ENCODE assay signal across 8 cellular contexts in genomic region chr17:1484586-1485310, GRCh38. TPM values are rescaled to one million over a fixed set of nuclear protein-coding genes. Genes with fewer than 3 reads are reported as not detected.
A peak's percentile ranks its signal among the peaks of the same experiment; 100 is the strongest.
DNase-seq lines count a peak whose midpoint lies in the region; ATAC-seq, FAIRE-seq and TF ChIP-seq lines count a peak whose summit lies in the region.

No MANE protein-coding gene starts in this region.

- no TSS peak for BruUV-seq in K562 (replicated peaks; lab: Mats Ljungman, UMichigan)

- ATAC-seq in GM18511 (IDR thresholded peaks at IDR 0.05; ENCODE audit: unreplicated experiment) (peak; percentile 54), HG03469 (IDR thresholded peaks at IDR 0.05; ENCODE audit: unreplicated experiment) (peak; percentile 30), K562 (peak; percentile 77), GM19455 (IDR thresholded peaks at IDR 0.05; ENCODE audit: unreplicated experiment) (no peak)
- peak; percentile 57 to 64 for ATAC-seq in stimulated activated naive B cell treated with anti-CD40 and anti-IgM and Interleukin-4, amounts not matched to agents 10 μg/mL and 1 μg/mL and 100 μg/mL, for 72 hours (replicated peaks)

- H3K27ac ChIP-seq in K562 (ENCODE audit: extremely low read depth, low read depth, low read length) (peak overlapping the region; percentile 69; the same call in 2 of the 3 replicates), kidney (ENCODE audit: low read depth in 2 of 2, low read length in 2 of 2) (peak overlapping the region; percentile 91 to 93)

- peak overlapping the region; percentile 72 for H3K4me2 ChIP-seq in K562 (ENCODE audit: insufficient read depth, low read length)

- H3K9me1 ChIP-seq in K562 (ENCODE audit: control insufficient read depth, insufficient read depth, low read length), result no peaks in the 10 kb centered on the region

- in situ Hi-C loops in K562 (cut with MboI), result no loop called here

- no peaks in the 10 kb centered on the region for H3K9me3 ChIP-seq in K562 (replicated peaks; ENCODE audit: control insufficient read depth, insufficient read depth, low read depth, low read length)
- no peaks in the 10 kb centered on the region for H3K9me3 ChIP-seq in kidney (ENCODE audit: control insufficient read depth in 1 of 2, low read length in 2 of 2)

- CTCF ChIA-PET in K562 (lab: Yijun Ruan, JAX; ENCODE audit: low intra/inter-chr PET ratio), result no interaction called here

- H3K27me3 Mint-ChIP-seq in stimulated activated naive B cell treated with anti-CD40 and anti-IgM and Interleukin-4, amounts not matched to agents 10 μg/mL and 1 μg/mL and 100 μg/mL, for 72 hours, result no peaks in the 10 kb centered on the region

- FAIRE-seq in K562 (lab: Jason Lieb, UNC) (peak; percentile 48), kidney (lab: Jason Lieb, UNC) (no peak)

- H3K9ac ChIP-seq in K562 (ENCODE audit: insufficient read depth in 1 of 2, low read depth in 2 of 2, low read length in 2 of 2), result peak overlapping the region; percentile 20 to 81; a peak in 3 of 4 replicates
- peak overlapping the region; percentile 41 to 81 for H3K9ac ChIP-seq in kidney (ENCODE audit: low read length in 2 of 2)

- H3K36me3 ChIP-seq in K562 (ENCODE audit: control insufficient read depth, insufficient read depth, low read length) (peaks cover 18% of the 10 kb centered on the region; the same call in 1 of the 3 replicates), kidney (ENCODE audit: control insufficient read depth in 1 of 2, insufficient read depth in 2 of 2, low read length in 2 of 2) (peaks cover 10 to 20% of the 10 kb centered on the region in 2 donors)

- POLR2A ChIA-PET in K562 (lab: Yijun Ruan, JAX), result interaction anchor here (0.7 to 1.4 kb wide), 3 partner anchors 10 to 28 kb away, joined by 3 to 4 read pairs (median 3); no protein-coding TSS in a partner anchor

- H3K79me2 ChIP-seq in K562 (ENCODE audit: control insufficient read depth, insufficient read depth, low read length), result peaks cover 15% of the 10 kb centered on the region

- no peaks in the 10 kb centered on the region for H3K9me3 Mint-ChIP-seq in stimulated activated naive B cell treated with anti-CD40 and anti-IgM and Interleukin-4, amounts not matched to agents 10 μg/mL and 1 μg/mL and 100 μg/mL, for 72 hours

- no peak for TF ChIP-seq RAD21 in K562 (CRISPR knock-in tag; conservative IDR thresholded peaks at IDR 0.05 in 1 of 2, IDR thresholded peaks at IDR 0.05 in 1 of 2)

- no peak overlapping the region for H2AFZ ChIP-seq in K562 (ENCODE audit: low read depth, low read length)

- intact Hi-C loops in K562 (cut with micrococcal nuclease), result no loop called here
- intact Hi-C loops in kidney (cut with DNase I), result no loop called here

- peak overlapping the region; percentile 98 for H3K27ac Mint-ChIP-seq in stimulated activated naive B cell treated with anti-CD40 and anti-IgM and Interleukin-4, amounts not matched to agents 10 μg/mL and 1 μg/mL and 100 μg/mL, for 72 hours

- TF ChIP-seq CTCF in K562 (IDR thresholded peaks at IDR 0.05 in 2 of 3, conservative IDR thresholded peaks at IDR 0.05 in 1 of 3; ENCODE audit: insufficient read depth in 2 of 3, low read depth in 1 of 3, low read length in 3 of 3) (no peak), kidney (IDR thresholded peaks at IDR 0.05; ENCODE audit: borderline replicate concordance, extremely low read depth, insufficient read depth) (no peak)

- TF ChIP-seq POLR2A in K562 (conservative IDR thresholded peaks at IDR 0.05), result no peak

- 0% methylated on average over 8 of the region's 11 CpGs for WGBS in K562 (ENCODE audit: insufficient coverage, low coverage, missing lambda C conversion rate)

- peak overlapping the region; percentile 92 to 93 for H3K4me3 Mint-ChIP-seq in stimulated activated naive B cell treated with anti-CD40 and anti-IgM and Interleukin-4, amounts not matched to agents 10 μg/mL and 1 μg/mL and 100 μg/mL, for 72 hours

- H3K36me3 Mint-ChIP-seq in stimulated activated naive B cell treated with anti-CD40 and anti-IgM and Interleukin-4, amounts not matched to agents 10 μg/mL and 1 μg/mL and 100 μg/mL, for 72 hours, result peaks cover 35 to 42% of the 10 kb centered on the region in 2 donors

- DNase-seq in AG08396 (ENCODE audit: low spot score), result peak; percentile 71
- DNase-seq in SHP77 treated with DMSO at 0.1 percent for 48 hours (lab: John Stamatoyannopoulos, UW), result peak; percentile 41
- DNase-seq in K562 (ENCODE audit: extremely low read depth in 1 of 4, low spot score in 3 of 4), result peak; percentile 67 to 75 (median 69)
- peak; percentile 88 for DNase-seq in kidney
- peak; percentile 88 for DNase-seq in stimulated activated naive B cell treated with anti-CD40 and anti-IgM and Interleukin-4, amounts not matched to agents 10 μg/mL and 1 μg/mL and 100 μg/mL, for 72 hours

- no peaks in the 10 kb centered on the region for H4K20me1 ChIP-seq in K562 (replicated peaks; ENCODE audit: control insufficient read depth, insufficient read depth, low read length)

- peaks cover 13 to 59% of the 10 kb centered on the region in 2 experiments; a peak in 4 of 5 replicates for H3K4me1 ChIP-seq in K562 (replicated peaks in 1 of 2; ENCODE audit: control insufficient read depth in 2 of 2, insufficient read depth in 2 of 2, low read length in 2 of 2)
- peaks cover 0 to 22% of the 10 kb centered on the region in 2 donors for H3K4me1 ChIP-seq in kidney (ENCODE audit: control insufficient read depth in 1 of 2, insufficient read depth in 1 of 2, low read depth in 1 of 2, low read length in 2 of 2)

- H3K27me3 ChIP-seq in K562 (ENCODE audit: control insufficient read depth in 2 of 2, insufficient read depth in 2 of 2, low read length in 2 of 2), result no peaks in the 10 kb centered on the region

- TF ChIP-seq EP300 in K562 (IDR thresholded peaks at IDR 0.05; ENCODE audit: low read length), result no peak

- H3K4me3 ChIP-seq in K562, result peak overlapping the region; percentile 52
- H3K4me3 ChIP-seq in kidney (ENCODE audit: low read length in 2 of 2), result peak overlapping the region; percentile 31 to 66

- H3K4me1 Mint-ChIP-seq in stimulated activated naive B cell treated with anti-CD40 and anti-IgM and Interleukin-4, amounts not matched to agents 10 μg/mL and 1 μg/mL and 100 μg/mL, for 72 hours, result peaks cover 28 to 58% of the 10 kb centered on the region in 2 donors

RNA-seq across cellular contexts. Expression of gene MYO1C, which starts 7.7 kb away (rescaled TPM):
- total RNA-seq in K562 (2011; cell fraction: chromatin; rRNA removed; ENCODE audit: low replicate concordance), result 62.3 and 168 TPM in 2 replicates
- 61.3 and 72.2 TPM in 2 replicates for total RNA-seq in K562 (2011; cell fraction: nucleolus; rRNA removed)
- 63.9 and 80.0 TPM in 2 replicates for total RNA-seq in K562 (2011; cell fraction: nucleoplasm; rRNA removed)
- total RNA-seq in K562 (2014; rRNA removed) (11.6 and 16.2 TPM in 2 replicates), K562 (2014; rRNA removed; fragmentation: Illumina TruSeq; extraction: Trizol) (5.1 and 9.1 TPM in 2 replicates), K562 (2015; rRNA removed; fragmentation: Illumina TruSeq; extraction: Trizol) (9.3 and 11.6 TPM in 2 replicates), K562 (2021) (31.4 and 32.5 TPM in 2 replicates), kidney (225 TPM)
- polyA plus RNA-seq in K562 (2011; rRNA removed) (14.8 and 19.1 TPM in 2 replicates), K562 (2014; fragmentation: Illumina TruSeq; extraction: Trizol) (16.4 and 20.3 TPM in 2 replicates), K562 (2014; fragmentation: Nextera tagmentation; extraction: Ambion mirVana) (under 1 TPM; 0.46 to 0.78 TPM), K562 (2014; rRNA removed) (12.7 and 16.6 TPM in 2 replicates), kidney (ENCODE audit: insufficient read depth, low read depth, low replicate concordance) (62.7 TPM)
- polyA plus RNA-seq in K562 (2011; cell fraction: cytosol; rRNA removed), result 10.3 and 16.8 TPM in 2 replicates
- 42.0 and 49.2 TPM in 2 replicates for polyA plus RNA-seq in K562 (2011; cell fraction: nucleus; rRNA removed)
- 20.0 and 32.7 TPM in 2 replicates for polyA plus RNA-seq in K562 (2012)
- polyA minus RNA-seq in K562 (2011; rRNA and poly(A)+ RNA removed), result 29.7 and 38.7 TPM in 2 replicates
- polyA minus RNA-seq in K562 (2011; cell fraction: cytosol; rRNA and poly(A)+ RNA removed), result 24.1 and 28.1 TPM in 2 replicates
- polyA minus RNA-seq in K562 (2011; cell fraction: nucleus; rRNA and poly(A)+ RNA removed), result 19.0 and 27.8 TPM in 2 replicates

RNA-seq across cellular contexts. Expression of gene CRK, which starts 28.7 kb away (rescaled TPM):
- total RNA-seq in K562 (2011; cell fraction: chromatin; rRNA removed; ENCODE audit: low replicate concordance), result 33.0 TPM in 2 replicates
- total RNA-seq in K562 (2011; cell fraction: nucleolus; rRNA removed), result 17.5 and 19.2 TPM in 2 replicates
- total RNA-seq in K562 (2011; cell fraction: nucleoplasm; rRNA removed), result 28.4 and 41.1 TPM in 2 replicates
- total RNA-seq in K562 (2014; rRNA removed) (23.2 and 24.7 TPM in 2 replicates), K562 (2014; rRNA removed; fragmentation: Illumina TruSeq; extraction: Trizol) (30.0 and 31.2 TPM in 2 replicates), K562 (2015; rRNA removed; fragmentation: Illumina TruSeq; extraction: Trizol) (29.2 and 30.2 TPM in 2 replicates), K562 (2021) (22.1 and 23.9 TPM in 2 replicates), kidney (61.3 TPM)
- polyA plus RNA-seq in K562 (2011; rRNA removed) (32.0 and 40.2 TPM in 2 replicates), K562 (2014; fragmentation: Illumina TruSeq; extraction: Trizol) (26.5 and 27.3 TPM in 2 replicates), K562 (2014; fragmentation: Nextera tagmentation; extraction: Ambion mirVana) (10 to 100 TPM; 13.1 to 17.7 TPM), K562 (2014; rRNA removed) (24.3 and 26.1 TPM in 2 replicates), kidney (ENCODE audit: insufficient read depth, low read depth, low replicate concordance) (26.8 TPM)
- 18.8 and 29.0 TPM in 2 replicates for polyA plus RNA-seq in K562 (2011; cell fraction: cytosol; rRNA removed)
- polyA plus RNA-seq in K562 (2011; cell fraction: nucleus; rRNA removed), result 5.0 and 5.4 TPM in 2 replicates
- 14.3 and 18.9 TPM in 2 replicates for polyA plus RNA-seq in K562 (2012)
- polyA minus RNA-seq in K562 (2011; rRNA and poly(A)+ RNA removed), result 46.6 and 50.1 TPM in 2 replicates
- polyA minus RNA-seq in K562 (2011; cell fraction: cytosol; rRNA and poly(A)+ RNA removed), result 17.0 and 17.5 TPM in 2 replicates
- polyA minus RNA-seq in K562 (2011; cell fraction: nucleus; rRNA and poly(A)+ RNA removed), result 4.3 and 5.8 TPM in 2 replicates

RNA-seq across cellular contexts. Expression of gene INPP5K, which starts 31.7 kb away (rescaled TPM):
- 20.1 and 48.1 TPM in 2 replicates for total RNA-seq in K562 (2011; cell fraction: chromatin; rRNA removed; ENCODE audit: low replicate concordance)
- 28.3 and 32.5 TPM in 2 replicates for total RNA-seq in K562 (2011; cell fraction: nucleolus; rRNA removed)
- total RNA-seq in K562 (2011; cell fraction: nucleoplasm; rRNA removed), result 18.3 and 29.5 TPM in 2 replicates
- total RNA-seq in K562 (2014; rRNA removed), result 15.1 and 23.3 TPM in 2 replicates
- total RNA-seq in K562 (2014; rRNA removed; fragmentation: Illumina TruSeq; extraction: Trizol), result 6.0 and 7.2 TPM in 2 replicates
- 5.5 and 7.4 TPM in 2 replicates for total RNA-seq in K562 (2015; rRNA removed; fragmentation: Illumina TruSeq; extraction: Trizol)
- total RNA-seq in K562 (2021), result 11.8 and 13.7 TPM in 2 replicates
- polyA plus RNA-seq in K562 (2011; rRNA removed), result 12.1 and 12.4 TPM in 2 replicates
- polyA plus RNA-seq in K562 (2011; cell fraction: cytosol; rRNA removed), result 13.8 and 18.3 TPM in 2 replicates
- 17.2 and 21.3 TPM in 2 replicates for polyA plus RNA-seq in K562 (2011; cell fraction: nucleus; rRNA removed)
- 14.0 and 20.7 TPM in 2 replicates for polyA plus RNA-seq in K562 (2012)
- 10.1 and 10.2 TPM in 2 replicates for polyA plus RNA-seq in K562 (2014; fragmentation: Illumina TruSeq; extraction: Trizol)
- 1 to 10 TPM in 1 of 2 experiments, under 1 TPM in 1; 0.63 to 1.0 TPM for polyA plus RNA-seq in K562 (2014; fragmentation: Nextera tagmentation; extraction: Ambion mirVana)
- polyA plus RNA-seq in K562 (2014; rRNA removed), result 12.2 and 12.9 TPM in 2 replicates
- 10.6 and 16.2 TPM in 2 replicates for polyA minus RNA-seq in K562 (2011; rRNA and poly(A)+ RNA removed)
- polyA minus RNA-seq in K562 (2011; cell fraction: cytosol; rRNA and poly(A)+ RNA removed), result 10.8 and 16.8 TPM in 2 replicates
- 11.6 and 12.9 TPM in 2 replicates for polyA minus RNA-seq in K562 (2011; cell fraction: nucleus; rRNA and poly(A)+ RNA removed)
- 46.2 TPM for total RNA-seq in kidney
- polyA plus RNA-seq in kidney (ENCODE audit: insufficient read depth, low read depth, low replicate concordance), result 36.1 TPM
